13 cellular contexts compared by ENCODE assay signal in genomic region chr2:62643100-62643471, GRCh38.
A peak's percentile ranks its signal among the peaks of the same experiment; 100 is the strongest.
DNase-seq lines count a peak whose midpoint lies in the region; ATAC-seq, FAIRE-seq and TF ChIP-seq lines count a peak whose summit lies in the region.
"Had no signal": no experiment of that assay in that cellular context is flagged by ENCODE, and none has a peak within 500 bp of the region (broad histone marks: within the 10 kb centered on the region; RNA-seq: fewer than 3 reads in every experiment).

No MANE protein-coding gene starts in this region.

- 30 to 66% methylated on average over 2 to 4 of the region's 4 CpGs for WGBS in transverse colon (ENCODE audit: low coverage in 1 of 2), 2 donors

- H3K4me1 Mint-ChIP-seq in activated T-helper 2 cell treated with anti-CD3 and anti-CD28 coated beads, Interferon-gamma antibody, Interleukin-2, Interleukin-4, amounts not matched to agents 10 μg/mL and 5 μg/mL and 100 μg/mL, durations not matched to agents 14 hours and 24 hours and 36 hours (ENCODE audit: low read depth): no peaks in the 10 kb centered on the region
- H3K4me1 Mint-ChIP-seq: CD8-positive, alpha-beta memory T cell had no signal

- TF ChIP-seq POLR2A in transverse colon (IDR thresholded peaks at IDR 0.05): no peak

- no peaks in the 10 kb centered on the region for H3K9me1 ChIP-seq in keratinocyte (ENCODE audit: control insufficient read depth, extremely low read depth, insufficient read depth, low read length)

- no peak overlapping the region for H3K4me3 Mint-ChIP-seq in activated T-helper 2 cell treated with anti-CD3 and anti-CD28 coated beads, Interferon-gamma antibody, Interleukin-2, Interleukin-4, amounts not matched to agents 10 μg/mL and 5 μg/mL and 100 μg/mL, durations not matched to agents 14 hours and 24 hours and 36 hours (ENCODE audit: low read depth)
- H3K4me3 Mint-ChIP-seq: CD8-positive, alpha-beta memory T cell had no signal

- H3K27ac ChIP-seq in VCaP (peak overlapping the region; percentile 92), keratinocyte (ENCODE audit: control insufficient read depth, insufficient read depth, low read length) (no peak overlapping the region), osteoblast (ENCODE audit: low read depth, low read length) (no peak overlapping the region), kidney (ENCODE audit: low read depth in 2 of 2, low read length in 2 of 2) (no peak overlapping the region), transverse colon (no peak overlapping the region)
- H3K27ac ChIP-seq: BLaER1 had no signal

- H3K4me2 ChIP-seq in keratinocyte (ENCODE audit: control insufficient read depth, extremely low read depth, insufficient read depth, low read depth, low read length) (no peak overlapping the region), osteoblast (ENCODE audit: insufficient read depth, low read length) (no peak overlapping the region)
- H3K4me2 ChIP-seq: BLaER1 had no signal

- H2AFZ ChIP-seq in keratinocyte (ENCODE audit: control insufficient read depth, low read length): peak overlapping the region; percentile 18
- peak overlapping the region; percentile 20 for H2AFZ ChIP-seq in osteoblast (ENCODE audit: low read length)

- no peak overlapping the region for H3K27ac Mint-ChIP-seq in activated T-helper 2 cell treated with anti-CD3 and anti-CD28 coated beads, Interferon-gamma antibody, Interleukin-2, Interleukin-4, amounts not matched to agents 10 μg/mL and 5 μg/mL and 100 μg/mL, durations not matched to agents 14 hours and 24 hours and 36 hours
- H3K27ac Mint-ChIP-seq: CD8-positive, alpha-beta memory T cell had no signal

- peaks cover 2% of the 10 kb centered on the region for H3K27me3 Mint-ChIP-seq in activated T-helper 2 cell treated with anti-CD3 and anti-CD28 coated beads, Interferon-gamma antibody, Interleukin-2, Interleukin-4, amounts not matched to agents 10 μg/mL and 5 μg/mL and 100 μg/mL, durations not matched to agents 14 hours and 24 hours and 36 hours (ENCODE audit: low read depth)

- H3K36me3 Mint-ChIP-seq in activated T-helper 2 cell treated with anti-CD3 and anti-CD28 coated beads, Interferon-gamma antibody, Interleukin-2, Interleukin-4, amounts not matched to agents 10 μg/mL and 5 μg/mL and 100 μg/mL, durations not matched to agents 14 hours and 24 hours and 36 hours (ENCODE audit: low read depth): no peaks in the 10 kb centered on the region
- H3K36me3 Mint-ChIP-seq: CD8-positive, alpha-beta memory T cell had no signal

- no peak overlapping the region for H3K4me3 ChIP-seq in keratinocyte (ENCODE audit: control insufficient read depth in 2 of 3, extremely low read depth in 1 of 3, insufficient read depth in 2 of 3, low read depth in 1 of 3, low read length in 3 of 3)
- no peak overlapping the region for H3K4me3 ChIP-seq in osteoblast (ENCODE audit: insufficient read depth, low read length)
- no peak overlapping the region for H3K4me3 ChIP-seq in kidney (ENCODE audit: low read length in 2 of 2)
- no peak overlapping the region for H3K4me3 ChIP-seq in transverse colon
- H3K4me3 ChIP-seq: BLaER1 had no signal

- dilution Hi-C loops in keratinocyte (cut with MboI; ENCODE audit: extremely low pct_ligation_motif_present, low sequenced_read_pairs): no loop called here

- TF ChIP-seq EP300 in transverse colon (IDR thresholded peaks at IDR 0.05; ENCODE audit: low read depth): no peak

- H3K9me3 ChIP-seq in keratinocyte (ENCODE audit: control insufficient read depth, low read depth, low read length) (no peaks in the 10 kb centered on the region), osteoblast (ENCODE audit: low read depth, low read length) (no peaks in the 10 kb centered on the region), kidney (ENCODE audit: control insufficient read depth in 1 of 2, low read length in 2 of 2) (no peaks in the 10 kb centered on the region), transverse colon (no peaks in the 10 kb centered on the region)
- H3K9me3 ChIP-seq: BLaER1 had no signal

- H3K9ac ChIP-seq in keratinocyte (ENCODE audit: control insufficient read depth, extremely low read depth, insufficient read depth, low read length): no peak overlapping the region
- no peak overlapping the region for H3K9ac ChIP-seq in kidney (ENCODE audit: low read length in 2 of 2)
- H3K9ac ChIP-seq: BLaER1 had no signal

- H3K27me3 ChIP-seq in keratinocyte (ENCODE audit: control insufficient read depth, extremely low read depth, insufficient read depth, low read length) (no peaks in the 10 kb centered on the region), osteoblast (ENCODE audit: insufficient read depth, low read length) (no peaks in the 10 kb centered on the region), transverse colon (no peaks in the 10 kb centered on the region)
- H3K27me3 ChIP-seq: BLaER1 had no signal

- FAIRE-seq in keratinocyte (lab: Jason Lieb, UNC) (no peak), kidney (lab: Jason Lieb, UNC) (no peak)
- FAIRE-seq: GM18507 had no signal

- no peaks in the 10 kb centered on the region for H3K79me2 ChIP-seq in keratinocyte (ENCODE audit: control insufficient read depth, insufficient read depth, low read length)
- H3K79me2 ChIP-seq in osteoblast (ENCODE audit: insufficient read depth, low read length): no peaks in the 10 kb centered on the region

- in situ Hi-C loops in transverse colon (cut with MboI; ENCODE audit: low pct_ligation_motif_present in 1 of 4, low pct_unique_long_range_greater_than_20kb in 1 of 4, low sequenced_read_pairs in 3 of 4): no loop called here

- TF ChIP-seq CTCF in VCaP (conservative IDR thresholded peaks at IDR 0.05) (no peak), keratinocyte (optimal IDR thresholded peaks at IDR 0.05 in 1 of 3, IDR thresholded peaks at IDR 0.05 in 1 of 3, conservative IDR thresholded peaks at IDR 0.05 in 1 of 3; ENCODE audit: extremely low read depth in 1 of 3, insufficient read depth in 2 of 3, low read length in 3 of 3) (no peak), osteoblast (IDR thresholded peaks at IDR 0.05; ENCODE audit: extremely low read depth, low read depth, low read length) (no peak), kidney (IDR thresholded peaks at IDR 0.05; ENCODE audit: borderline replicate concordance, extremely low read depth, insufficient read depth) (no peak), transverse colon (IDR thresholded peaks at IDR 0.05) (no peak)

- intact Hi-C loops in kidney (cut with DNase I) (no loop called here), transverse colon (cut with DNase I; ENCODE audit: low total_unique reads) (loop anchor here (1.0 kb wide), 1 partner anchor 28 kb away; no protein-coding TSS in a partner anchor)
- intact Hi-C loops in activated T-helper 2 cell treated with anti-CD3 and anti-CD28 coated beads, Interferon-gamma antibody, Interleukin-2, Interleukin-4, amounts not matched to agents 10 μg/mL and 5 μg/mL and 100 μg/mL, durations not matched to agents 14 hours and 24 hours and 36 hours (cut with micrococcal nuclease): no loop called here

- H3K36me3 ChIP-seq in keratinocyte (ENCODE audit: control insufficient read depth in 2 of 2, extremely low read depth in 1 of 2, insufficient read depth in 2 of 2, low read length in 2 of 2) (no peaks in the 10 kb centered on the region), osteoblast (ENCODE audit: insufficient read depth, low read length) (no peaks in the 10 kb centered on the region), kidney (ENCODE audit: control insufficient read depth in 1 of 2, insufficient read depth in 2 of 2, low read length in 2 of 2) (no peaks in the 10 kb centered on the region), transverse colon (no peaks in the 10 kb centered on the region)
- H3K36me3 ChIP-seq: BLaER1 had no signal

- no peak for ATAC-seq in HG03354 (IDR thresholded peaks at IDR 0.05; ENCODE audit: poor library complexity, severe bottlenecking, unreplicated experiment)

- H4K20me1 ChIP-seq in keratinocyte (ENCODE audit: control insufficient read depth, extremely low read depth, insufficient read depth, low read length): no peaks in the 10 kb centered on the region
- no peaks in the 10 kb centered on the region for H4K20me1 ChIP-seq in osteoblast (ENCODE audit: insufficient read depth, low read length)
- H4K20me1 ChIP-seq: BLaER1 had no signal

- H3K4me1 ChIP-seq in keratinocyte (ENCODE audit: control insufficient read depth, extremely low read depth, insufficient read depth, low read length): peaks cover 6% of the 10 kb centered on the region
- H3K4me1 ChIP-seq in osteoblast (ENCODE audit: insufficient read depth, low read length): no peaks in the 10 kb centered on the region
- H3K4me1 ChIP-seq in kidney (ENCODE audit: control insufficient read depth in 1 of 2, insufficient read depth in 1 of 2, low read depth in 1 of 2, low read length in 2 of 2): peaks cover 9 to 12% of the 10 kb centered on the region in 2 donors
- peaks cover 6 to 25% (median 10%) of the 10 kb centered on the region in 4 donors for H3K4me1 ChIP-seq in transverse colon
- H3K4me1 ChIP-seq: BLaER1 had no signal

- no peaks in the 10 kb centered on the region for H3K9me3 Mint-ChIP-seq in activated T-helper 2 cell treated with anti-CD3 and anti-CD28 coated beads, Interferon-gamma antibody, Interleukin-2, Interleukin-4, amounts not matched to agents 10 μg/mL and 5 μg/mL and 100 μg/mL, durations not matched to agents 14 hours and 24 hours and 36 hours

- no peak for DNase-seq in keratinocyte (ENCODE audit: low read depth, low spot score)
- DNase-seq in osteoblast (ENCODE audit: insufficient read length, low spot score, missing footprints): no peak
- DNase-seq in kidney: no peak
- DNase-seq in activated T-helper 2 cell treated with anti-CD3 and anti-CD28 coated beads, Interferon-gamma antibody, Interleukin-2, Interleukin-4, amounts not matched to agents 10 μg/mL and 5 μg/mL and 100 μg/mL, durations not matched to agents 14 hours and 24 hours and 36 hours (ENCODE audit: low spot score): no peak
- no peak for DNase-seq in transverse colon
- DNase-seq: AML-193; CD8-positive, alpha-beta memory T cell; DMS53; H7 had no signal
